In the genomic region with DNA sequence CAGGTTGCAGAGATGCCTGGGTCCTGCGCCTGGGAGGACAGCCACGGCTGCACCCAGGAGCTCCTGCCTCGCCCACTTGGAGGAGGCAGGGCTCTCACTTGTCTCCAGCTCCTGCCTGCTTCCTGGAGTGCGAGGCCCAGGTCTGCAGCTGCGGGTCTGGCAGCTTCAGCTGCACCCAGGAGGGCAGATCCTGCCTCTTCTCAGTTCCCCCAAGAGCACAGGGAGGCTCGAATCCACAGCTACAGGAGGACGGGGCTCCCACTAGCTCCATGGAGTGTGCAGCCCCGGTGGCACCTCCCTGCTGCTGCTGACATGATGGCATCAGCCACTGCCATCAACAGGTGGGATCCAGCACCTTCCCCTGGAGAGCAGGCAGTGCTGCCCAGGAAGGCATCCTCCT, we compare ENCODE assay signal across 1 cellular context.
TF ChIP-seq lines count a peak whose summit lies in the region.

No MANE protein-coding gene starts in this region.

TF ChIP-seq in K562, 482 proteins besides CTCF, POLR2A, EP300 and RAD21:
- TF ChIP-seq POLR2G (IDR thresholded peaks at IDR 0.05; ENCODE audit: low read depth, low read length) (0 out of 2 replicates have a peak, but pooled peaks have one; percentile 14), RBFOX2 (IDR thresholded peaks at IDR 0.05; ENCODE audit: low read depth, low read length) (0 out of 2 replicates have a peak, but pooled peaks have one; percentile 27), HEY1 (CRISPR knock-in tag; IDR thresholded peaks at IDR 0.05; ENCODE audit: borderline replicate concordance) (no peak), SRSF7 (optimal IDR thresholded peaks at IDR 0.05; ENCODE audit: low read depth, low read length) (no peak), ZEB2 (IDR thresholded peaks at IDR 0.05) (no peak), ESRRA (IDR thresholded peaks at IDR 0.05; ENCODE audit: borderline replicate concordance, low read depth) (no peak)
- TF ChIP-seq, protein P1, sequence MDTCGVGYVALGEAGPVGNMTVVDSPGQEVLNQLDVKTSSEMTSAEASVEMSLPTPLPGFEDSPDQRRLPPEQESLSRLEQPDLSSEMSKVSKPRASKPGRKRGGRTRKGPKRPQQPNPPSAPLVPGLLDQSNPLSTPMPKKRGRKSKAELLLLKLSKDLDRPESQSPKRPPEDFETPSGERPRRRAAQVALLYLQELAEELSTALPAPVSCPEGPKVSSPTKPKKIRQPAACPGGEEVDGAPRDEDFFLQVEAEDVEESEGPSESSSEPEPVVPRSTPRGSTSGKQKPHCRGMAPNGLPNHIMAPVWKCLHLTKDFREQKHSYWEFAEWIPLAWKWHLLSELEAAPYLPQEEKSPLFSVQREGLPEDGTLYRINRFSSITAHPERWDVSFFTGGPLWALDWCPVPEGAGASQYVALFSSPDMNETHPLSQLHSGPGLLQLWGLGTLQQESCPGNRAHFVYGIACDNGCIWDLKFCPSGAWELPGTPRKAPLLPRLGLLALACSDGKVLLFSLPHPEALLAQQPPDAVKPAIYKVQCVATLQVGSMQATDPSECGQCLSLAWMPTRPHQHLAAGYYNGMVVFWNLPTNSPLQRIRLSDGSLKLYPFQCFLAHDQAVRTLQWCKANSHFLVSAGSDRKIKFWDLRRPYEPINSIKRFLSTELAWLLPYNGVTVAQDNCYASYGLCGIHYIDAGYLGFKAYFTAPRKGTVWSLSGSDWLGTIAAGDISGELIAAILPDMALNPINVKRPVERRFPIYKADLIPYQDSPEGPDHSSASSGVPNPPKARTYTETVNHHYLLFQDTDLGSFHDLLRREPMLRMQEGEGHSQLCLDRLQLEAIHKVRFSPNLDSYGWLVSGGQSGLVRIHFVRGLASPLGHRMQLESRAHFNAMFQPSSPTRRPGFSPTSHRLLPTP (IDR thresholded peaks at IDR 0.05; ENCODE audit: borderline replicate concordance, extremely low read depth, insufficient read length), result no peak
TF ChIP-seq in K562: peak in this region for 2.
